17 cellular contexts compared by ENCODE assay signal in genomic region chr2:108573070-108573469, GRCh38. TPM values are rescaled to one million over a fixed set of nuclear protein-coding genes. Genes with fewer than 3 reads are reported as not detected.
DNase-seq lines count a peak whose midpoint lies in the region; ATAC-seq and TF ChIP-seq lines count a peak whose summit lies in the region.
"Had no signal": no experiment of that assay in that cellular context is flagged by ENCODE, and none has a peak within 500 bp of the region (broad histone marks: within the 10 kb centered on the region; RNA-seq: fewer than 3 reads in every experiment).

No MANE protein-coding gene starts in this region.

- no peaks in the 10 kb centered on the region for H3F3A ChIP-seq in PC-3 (ENCODE audit: low read length, unreplicated experiment)

- H3K4me1 ChIP-seq in PC-3 (ENCODE audit: insufficient read depth, low read length): peaks cover 62% of the 10 kb centered on the region
- H3K4me1 ChIP-seq in Peyer's patch: peaks cover 0 to 10% (median 0%) of the 10 kb centered on the region in 4 donors

- TF ChIP-seq CTCF in AG10803 (conservative IDR thresholded peaks at IDR 0.05; ENCODE audit: low read length): no peak
- TF ChIP-seq CTCF in PC-3 (conservative IDR thresholded peaks at IDR 0.05; ENCODE audit: low read depth, low read length): no peak
- TF ChIP-seq CTCF in nephron progenitor cell (IDR thresholded peaks at IDR 0.05): no peak
- no peak for TF ChIP-seq CTCF in Peyer's patch (IDR thresholded peaks at IDR 0.05)

- no peak overlapping the region for H3K9ac ChIP-seq in PC-3 (ENCODE audit: low read length)

- peaks cover 5% of the 10 kb centered on the region; the same call in 1 of the 2 replicates for H4K20me1 ChIP-seq in PC-3 (ENCODE audit: low read length)

- 0 out of 2 replicates have a peak overlapping the region, but pooled peaks have one; percentile 20 for H3K4me2 ChIP-seq in PC-3 (ENCODE audit: low read length)

- H3K9me2 ChIP-seq in PC-3 (replicated peaks; ENCODE audit: low read length): no peaks in the 10 kb centered on the region

- DNase-seq in AG10803 (ENCODE audit: low read depth) (peak; percentile 91), PC-3 (peak; percentile 45), nephron progenitor cell (no peak), T1000 (lab: John Stamatoyannopoulos, UW) (no peak), Peyer's patch (no peak)
- DNase-seq: C1 segment of cervical spinal cord, lower lobe of right lung, NCI-H1930, NCI-H69, pancreas, SJCRH30 had no signal

- no peak for TF ChIP-seq POLR2A in Peyer's patch (IDR thresholded peaks at IDR 0.05)

- H3K9me3 ChIP-seq in PC-3 (ENCODE audit: low read length) (no peaks in the 10 kb centered on the region), Peyer's patch (no peaks in the 10 kb centered on the region)
- H3K9me3 ChIP-seq: lower lobe of right lung, pancreas, SJCRH30 had no signal

- peaks cover 48% of the 10 kb centered on the region for H3K4me1 Mint-ChIP-seq in nephron progenitor cell

- no peak overlapping the region for H3K4me3 Mint-ChIP-seq in nephron progenitor cell
- H3K4me3 Mint-ChIP-seq: activated naive CD8-positive, alpha-beta T cell; IgD-negative memory B cell had no signal

- intact Hi-C loops in PC-3 (cut with micrococcal nuclease): no loop called here

- peaks cover 81% of the 10 kb centered on the region for H3K79me2 ChIP-seq in PC-3 (ENCODE audit: low read length)

- H3K27me3 Mint-ChIP-seq in nephron progenitor cell (ENCODE audit: low read depth, poor library complexity): no peaks in the 10 kb centered on the region
- H3K27me3 Mint-ChIP-seq: activated naive CD8-positive, alpha-beta T cell; IgD-negative memory B cell had no signal

- no peaks in the 10 kb centered on the region for H3K36me3 ChIP-seq in PC-3 (ENCODE audit: low read depth, low read length)
- H3K36me3 ChIP-seq in Peyer's patch: no peaks in the 10 kb centered on the region
- H3K36me3 ChIP-seq: lower lobe of right lung, pancreas, SJCRH30 had no signal

- CTCF ChIA-PET in PC-3 (lab: Charles Lee): interaction anchor here (0.7 to 1.3 kb wide), 2 partner anchors 11 to 301 kb away, joined by 4 to 9 read pairs; no protein-coding TSS in a partner anchor

- H3K27ac Mint-ChIP-seq in nephron progenitor cell: peak overlapping the region; percentile 35
- H3K27ac Mint-ChIP-seq: activated naive CD8-positive, alpha-beta T cell had no signal

- POLR2A ChIA-PET in PC-3 (lab: Charles Lee; ENCODE audit: unreplicated experiment): no interaction called here

- no peak overlapping the region for H2AFZ ChIP-seq in PC-3 (ENCODE audit: low read length)

- ATAC-seq in PC-3 (no peak), esophagus mucosa (peak; percentile 46), HG03045 (IDR thresholded peaks at IDR 0.05; ENCODE audit: unreplicated experiment) (no peak), GM21737 (IDR thresholded peaks at IDR 0.05; ENCODE audit: unreplicated experiment) (no peak)
- ATAC-seq: HCT116 had no signal

- H3K27me3 ChIP-seq in PC-3 (ENCODE audit: low read length): no peaks in the 10 kb centered on the region
- H3K27me3 ChIP-seq in Peyer's patch: no peaks in the 10 kb centered on the region
- H3K27me3 ChIP-seq: pancreas, SJCRH30 had no signal

- BruUV-seq in PC-3 (replicated peaks; lab: Mats Ljungman, UMichigan): no TSS peak

- H3K27ac ChIP-seq in PC-3 (ENCODE audit: low read length) (no peak overlapping the region), Peyer's patch (no peak overlapping the region)
- H3K27ac ChIP-seq: lower lobe of right lung, pancreas, SJCRH30 had no signal

- peak overlapping the region; percentile 36 for H3K4me3 ChIP-seq in AG10803 (ENCODE audit: low read length)
- H3K4me3 ChIP-seq in PC-3 (ENCODE audit: low read length): no peak overlapping the region
- no peak overlapping the region for H3K4me3 ChIP-seq in Peyer's patch
- H3K4me3 ChIP-seq: lower lobe of right lung, pancreas, SJCRH30 had no signal

- peaks cover 6% of the 10 kb centered on the region for H3K9me3 Mint-ChIP-seq in nephron progenitor cell
- H3K9me3 Mint-ChIP-seq: IgD-negative memory B cell had no signal

- H3K36me3 Mint-ChIP-seq in nephron progenitor cell (ENCODE audit: low read depth): peaks cover 15% of the 10 kb centered on the region
- H3K36me3 Mint-ChIP-seq: activated naive CD8-positive, alpha-beta T cell had no signal

RNA-seq across cellular contexts. Expression of gene LIMS1, which starts 38.8 kb away (rescaled TPM):
- total RNA-seq in PC-3 (2014; rRNA removed): 58.9 and 62.7 TPM in 2 replicates
- total RNA-seq in esophagus mucosa: 29.1 TPM
- 10 to 100 TPM; 24.2 to 78.4 (median 39.6) TPM for total RNA-seq in Peyer's patch

Comparison
In these comparisons a context has a peak if more than half of its experiments do, and no peak if none do; other contexts are left out.
1. DNase-seq: peak in AG10803 (single experiment) and PC-3 (single experiment); none in nephron progenitor cell (single experiment), T1000 (single experiment) and Peyer's patch (0 of 3).